8 cellular contexts compared by ENCODE assay signal in the genomic region with DNA sequence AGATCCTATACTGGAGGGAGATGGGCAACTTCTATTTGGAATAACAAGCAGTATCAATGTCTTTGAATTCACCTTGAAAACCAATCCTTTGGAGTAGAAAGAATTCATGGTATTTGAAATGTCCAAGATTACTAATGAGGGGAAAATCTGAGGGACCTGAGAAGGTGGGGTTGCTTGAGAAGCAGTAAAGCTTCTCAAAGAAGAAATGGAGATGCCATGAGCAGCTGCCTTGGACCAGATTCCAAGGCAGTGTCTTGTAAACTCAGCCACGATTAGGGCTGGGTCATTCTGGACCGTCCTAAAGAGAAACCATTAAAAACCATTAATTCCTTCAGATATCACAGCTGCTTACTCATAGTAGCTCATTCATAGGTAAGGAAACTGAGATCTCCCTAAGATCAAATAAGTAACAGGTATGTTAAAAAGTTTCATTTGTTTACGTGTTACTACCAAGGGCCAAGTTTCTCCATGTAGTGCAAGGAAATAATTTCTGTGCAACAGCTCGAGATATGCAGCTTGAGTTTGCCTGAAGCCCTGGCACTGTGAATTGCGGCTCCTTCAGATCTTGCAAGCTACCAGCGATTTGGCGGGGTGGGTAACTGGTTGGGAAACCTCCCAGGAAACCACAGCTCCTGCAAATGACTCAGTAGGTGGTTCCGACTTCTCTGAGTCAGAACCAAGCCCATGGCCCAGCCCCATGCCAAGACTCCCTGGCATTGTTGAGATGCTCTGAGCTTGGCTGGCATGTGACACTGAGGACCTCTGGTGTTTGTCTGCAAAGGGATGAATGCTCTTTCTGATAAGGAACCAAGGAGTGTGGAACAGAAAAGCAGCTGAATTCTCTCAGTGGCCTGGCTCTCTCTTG.
DNase-seq lines count a peak whose midpoint lies in the region; ATAC-seq lines count a peak whose summit lies in the region.

No MANE protein-coding gene starts in this region.

- peak; percentile 98 for ATAC-seq in esophagus mucosa
- no peak for ATAC-seq in GM18858 (IDR thresholded peaks at IDR 0.05; ENCODE audit: unreplicated experiment)
- no peak for ATAC-seq in GM19023 (IDR thresholded peaks at IDR 0.05; ENCODE audit: unreplicated experiment)

- POLR2A ChIA-PET in activated CD4-positive, alpha-beta memory T cell treated with anti-CD3 and anti-CD28 coated beads, Interleukin-2, amount 10 ng/mL, durations not matched to agents 7 days and 5 days (lab: Charles Lee), result interaction anchor here (0.5 to 3.1 kb wide), 16 partner anchors 16 to 1515 kb away, joined by 3 to 13 read pairs (median 4); no protein-coding TSS in a partner anchor

- no peak overlapping the region for H3K4me3 Mint-ChIP-seq in activated CD4-positive, alpha-beta memory T cell treated with anti-CD3 and anti-CD28 coated beads, Interleukin-2, amount 10 ng/mL, durations not matched to agents 7 days and 5 days

- H3K27ac Mint-ChIP-seq in activated CD4-positive, alpha-beta memory T cell treated with anti-CD3 and anti-CD28 coated beads, Interleukin-2, amount 10 ng/mL, durations not matched to agents 7 days and 5 days, result no peak overlapping the region

- H3K36me3 Mint-ChIP-seq in activated CD4-positive, alpha-beta memory T cell treated with anti-CD3 and anti-CD28 coated beads, Interleukin-2, amount 10 ng/mL, durations not matched to agents 7 days and 5 days (ENCODE audit: low read depth), result no peaks in the 10 kb centered on the region

- H3K27me3 Mint-ChIP-seq in activated CD4-positive, alpha-beta memory T cell treated with anti-CD3 and anti-CD28 coated beads, Interleukin-2, amount 10 ng/mL, durations not matched to agents 7 days and 5 days, result peaks cover 53% of the 10 kb centered on the region

- CTCF ChIA-PET in activated CD4-positive, alpha-beta memory T cell treated with anti-CD3 and anti-CD28 coated beads, Interleukin-2, amount 10 ng/mL, durations not matched to agents 7 days and 5 days (lab: Charles Lee), result interaction anchor here (0.5 to 5.1 kb wide), 37 partner anchors 8 to 606 kb away, joined by 3 to 58 read pairs (median 4); no protein-coding TSS in a partner anchor

- H3K9me3 Mint-ChIP-seq in activated CD4-positive, alpha-beta memory T cell treated with anti-CD3 and anti-CD28 coated beads, Interleukin-2, amount 10 ng/mL, durations not matched to agents 7 days and 5 days, result no peaks in the 10 kb centered on the region

- peak; percentile 72 for DNase-seq in HS-5 (ENCODE audit: low read depth)
- DNase-seq in activated CD4-positive, alpha-beta memory T cell treated with anti-CD3 and anti-CD28 coated beads, Interleukin-2, amount 10 ng/mL, durations not matched to agents 7 days and 5 days, result peak; percentile 74
- DNase-seq in stimulated activated CD4-positive, alpha-beta T cell treated with anti-CD3 and anti-CD28 coated beads, Interleukin-1b, Interleukin-23, amount 100 ng/mL, for 1 hour (ENCODE audit: low read depth in 2 of 2), result peak; percentile 22 to 50
- no peak for DNase-seq in middle frontal gyrus (ENCODE audit: extremely low spot score, low spot score)
- DNase-seq in inferior parietal cortex (ENCODE audit: extremely low spot score), result no peak

- peaks cover 26% of the 10 kb centered on the region for H3K4me1 Mint-ChIP-seq in activated CD4-positive, alpha-beta memory T cell treated with anti-CD3 and anti-CD28 coated beads, Interleukin-2, amount 10 ng/mL, durations not matched to agents 7 days and 5 days

Comparison
In these comparisons a context has a peak if more than half of its experiments do, and no peak if none do; other contexts are left out.
1. DNase-seq: peak in HS-5 (single experiment), activated CD4-positive, alpha-beta memory T cell treated with anti-CD3 and anti-CD28 coated beads, Interleukin-2, amount 10 ng/mL, durations not matched to agents 7 days and 5 days (single experiment) and stimulated activated CD4-positive, alpha-beta T cell treated with anti-CD3 and anti-CD28 coated beads, Interleukin-1b, Interleukin-23, amount 100 ng/mL, for 1 hour (2 of 2); none in middle frontal gyrus (single experiment) and inferior parietal cortex (single experiment).